Comparison of ENCODE assay signal across 8 cellular contexts in genomic region chr1:52055854-52056109, GRCh38. TPM values are rescaled to one million over a fixed set of nuclear protein-coding genes. Genes with fewer than 3 reads are reported as not detected.
DNase-seq lines count a peak whose midpoint lies in the region; ATAC-seq and TF ChIP-seq lines count a peak whose summit lies in the region.

No MANE protein-coding gene starts in this region.

- peaks cover 8% of the 10 kb centered on the region for H3K27me3 Mint-ChIP-seq in GM23338 (ENCODE audit: insufficient read depth, low read depth, poor library complexity)
- peaks cover 6% of the 10 kb centered on the region for H3K27me3 Mint-ChIP-seq in glutamatergic neuron (ENCODE audit: unreplicated experiment)

- H3K9me3 ChIP-seq in skeletal muscle tissue (ENCODE audit: control insufficient read depth in 3 of 3, low read length in 3 of 3): no peaks in the 10 kb centered on the region

- H3K27ac ChIP-seq in GM23338 (ENCODE audit: low read depth) (peak overlapping the region; percentile 99), skeletal muscle tissue (ENCODE audit: low read depth, low read length) (peak overlapping the region; percentile 86)

- H3K4me3 ChIP-seq in GM23338: peak overlapping the region; percentile 83
- H3K4me3 ChIP-seq in WI38 (ENCODE audit: low read depth, low read length): peak overlapping the region; percentile 79
- H3K4me3 ChIP-seq in skeletal muscle tissue (ENCODE audit: low read length in 3 of 3): peak overlapping the region; percentile 91 to 98 (median 94)

- peaks cover 49% of the 10 kb centered on the region for H3K36me3 Mint-ChIP-seq in GM23338 (ENCODE audit: low read depth)
- H3K36me3 Mint-ChIP-seq in glutamatergic neuron (ENCODE audit: unreplicated experiment): no peaks in the 10 kb centered on the region

- H3K27ac Mint-ChIP-seq in GM23338: peak overlapping the region; percentile 100
- peak overlapping the region; percentile 100 for H3K27ac Mint-ChIP-seq in glutamatergic neuron (ENCODE audit: unreplicated experiment)

- DNase-seq in GM23338 (ENCODE audit: low spot score): no peak
- no peak for DNase-seq in glutamatergic neuron
- DNase-seq in SKM-1 (lab: John Stamatoyannopoulos, UW; ENCODE audit: unreplicated experiment): no peak
- DNase-seq in omental fat pad (ENCODE audit: low spot score): no peak
- DNase-seq in NOMO-1 treated with dmso at 0.1 percent for 144 hours (lab: John Stamatoyannopoulos, UW; ENCODE audit: unreplicated experiment): no peak

- H3K9ac ChIP-seq in skeletal muscle tissue (ENCODE audit: low read depth in 1 of 3, low read length in 3 of 3): peak overlapping the region; percentile 85 to 87 (median 87)

- no peak for TF ChIP-seq CTCF in GM23338 (conservative IDR thresholded peaks at IDR 0.05; ENCODE audit: low read depth in 2 of 2)
- TF ChIP-seq CTCF in WI38 (IDR thresholded peaks at IDR 0.05; ENCODE audit: low read depth, low read length): no peak
- TF ChIP-seq CTCF in glutamatergic neuron (IDR thresholded peaks at IDR 0.05; ENCODE audit: partially characterized antibody, unreplicated experiment): no peak
- no peak for TF ChIP-seq CTCF in omental fat pad (IDR thresholded peaks at IDR 0.05)

- H3K4me2 ChIP-seq in GM23338: peak overlapping the region; percentile 86

- H4K20me1 ChIP-seq in GM23338 (replicated peaks; ENCODE audit: insufficient read depth): peaks cover 14% of the 10 kb centered on the region; the same call in 1 of the 2 replicates

- H3K9me2 ChIP-seq in GM23338 (ENCODE audit: insufficient read depth): no peaks in the 10 kb centered on the region

- H3K36me3 ChIP-seq in GM23338 (ENCODE audit: insufficient read depth): peaks cover 10% of the 10 kb centered on the region
- peaks cover 5 to 13% (median 8%) of the 10 kb centered on the region in 3 donors for H3K36me3 ChIP-seq in skeletal muscle tissue (ENCODE audit: control insufficient read depth in 3 of 3, insufficient read depth in 3 of 3, low read length in 3 of 3)

- H3F3A ChIP-seq in GM23338 (replicated peaks; ENCODE audit: low read depth): no peaks in the 10 kb centered on the region; the same call in 1 of the 2 replicates

- H3K4me1 ChIP-seq in GM23338 (ENCODE audit: insufficient read depth) (peaks cover 20% of the 10 kb centered on the region), skeletal muscle tissue (ENCODE audit: control insufficient read depth in 3 of 3, insufficient read depth in 3 of 3, low read length in 3 of 3) (peaks cover 17 to 43% (median 38%) of the 10 kb centered on the region in 3 donors)

- no peaks in the 10 kb centered on the region for H3K9me3 Mint-ChIP-seq in GM23338
- H3K9me3 Mint-ChIP-seq in glutamatergic neuron (ENCODE audit: unreplicated experiment): peaks cover 17% of the 10 kb centered on the region

- H3K27me3 ChIP-seq in GM23338 (ENCODE audit: insufficient read depth) (no peaks in the 10 kb centered on the region), skeletal muscle tissue (ENCODE audit: control insufficient read depth in 3 of 3, insufficient read depth in 3 of 3, low read length in 3 of 3) (no peaks in the 10 kb centered on the region)

- no peak overlapping the region; the same call in 1 of the 2 replicates for H2AFZ ChIP-seq in GM23338

- H3K79me2 ChIP-seq in GM23338 (replicated peaks; ENCODE audit: insufficient read depth): peaks cover 85% of the 10 kb centered on the region

- H3K4me1 Mint-ChIP-seq in GM23338 (peaks cover 24% of the 10 kb centered on the region), glutamatergic neuron (ENCODE audit: low read depth, unreplicated experiment) (peaks cover 16% of the 10 kb centered on the region)

- ATAC-seq in GM23338 (no peak), GM18519 (IDR thresholded peaks at IDR 0.05; ENCODE audit: low FRiP score, unreplicated experiment) (no peak), omental fat pad (ENCODE audit: low FRiP score) (no peak)

- H3K4me3 Mint-ChIP-seq in GM23338 (peak overlapping the region; percentile 98), glutamatergic neuron (ENCODE audit: unreplicated experiment) (peak overlapping the region; percentile 95)

TF ChIP-seq in GM23338, 12 proteins besides CTCF, POLR2A, EP300 and RAD21 (continues in another document):
- no peak for TF ChIP-seq STAT1 (IDR thresholded peaks at IDR 0.05; ENCODE audit: unreplicated experiment)
- no peak for TF ChIP-seq ZNF114 (CRISPR knock-in tag; IDR thresholded peaks at IDR 0.05)
- no peak for TF ChIP-seq NANOG (IDR thresholded peaks at IDR 0.05; ENCODE audit: borderline replicate concordance)
- TF ChIP-seq ZNF331 (CRISPR knock-in tag; IDR thresholded peaks at IDR 0.05; ENCODE audit: low read depth): no peak
- TF ChIP-seq JUNB (IDR thresholded peaks at IDR 0.05; ENCODE audit: unreplicated experiment): no peak
- no peak for TF ChIP-seq EZH2phosphoT487 (IDR thresholded peaks at IDR 0.05; ENCODE audit: unreplicated experiment)
- TF ChIP-seq CREB1 (CRISPR knock-in tag; IDR thresholded peaks at IDR 0.05; ENCODE audit: low read depth): no peak
- no peak for TF ChIP-seq REST (IDR thresholded peaks at IDR 0.05; ENCODE audit: unreplicated experiment)
- TF ChIP-seq ETS1 (IDR thresholded peaks at IDR 0.05): no peak
- no peak for TF ChIP-seq POLR2AphosphoS5 (IDR thresholded peaks at IDR 0.05; ENCODE audit: low read depth)

RNA-seq across cellular contexts. Expression of gene BTF3L4, which starts 0.3 kb away (rescaled TPM):
- 112 and 131 TPM in 2 replicates for total RNA-seq in GM23338 (2014; rRNA removed; shearing (Covaris generic))
- 149 and 154 TPM in 2 replicates for polyA plus RNA-seq in GM23338 (2016; fragmentation: Nextera tagmentation; extraction: Ambion mirVana)
- total RNA-seq in glutamatergic neuron (ENCODE audit: unreplicated experiment) (90.5 TPM), skeletal muscle tissue (53.2 TPM), omental fat pad (10 to 100 TPM; 43.6 to 55.9 (median 52.6) TPM)

RNA-seq across cellular contexts. Expression of gene TXNDC12, which starts 0.8 kb away (rescaled TPM):
- total RNA-seq in GM23338 (2014; rRNA removed; shearing (Covaris generic)): 60.9 and 68.9 TPM in 2 replicates
- polyA plus RNA-seq in GM23338 (2016; fragmentation: Nextera tagmentation; extraction: Ambion mirVana): 88.2 and 96.6 TPM in 2 replicates
- total RNA-seq in glutamatergic neuron (ENCODE audit: unreplicated experiment) (27.2 TPM), skeletal muscle tissue (6.8 TPM), omental fat pad (10 to 100 TPM; 35.9 to 54.7 (median 43.2) TPM)

RNA-seq across cellular contexts. Expression of gene KTI12, which starts 22.2 kb away (rescaled TPM):
- total RNA-seq in GM23338 (2014; rRNA removed; shearing (Covaris generic)): 12.0 and 13.0 TPM in 2 replicates
- 8.7 and 9.5 TPM in 2 replicates for polyA plus RNA-seq in GM23338 (2016; fragmentation: Nextera tagmentation; extraction: Ambion mirVana)
- 8.6 TPM for total RNA-seq in glutamatergic neuron (ENCODE audit: unreplicated experiment)
- total RNA-seq in skeletal muscle tissue: 5.7 TPM
- 10 to 100 TPM in 2 of 4 donors, 1 to 10 TPM in 2; 7.6 to 23.4 (median 10.2) TPM for total RNA-seq in omental fat pad
